In the genomic region with DNA sequence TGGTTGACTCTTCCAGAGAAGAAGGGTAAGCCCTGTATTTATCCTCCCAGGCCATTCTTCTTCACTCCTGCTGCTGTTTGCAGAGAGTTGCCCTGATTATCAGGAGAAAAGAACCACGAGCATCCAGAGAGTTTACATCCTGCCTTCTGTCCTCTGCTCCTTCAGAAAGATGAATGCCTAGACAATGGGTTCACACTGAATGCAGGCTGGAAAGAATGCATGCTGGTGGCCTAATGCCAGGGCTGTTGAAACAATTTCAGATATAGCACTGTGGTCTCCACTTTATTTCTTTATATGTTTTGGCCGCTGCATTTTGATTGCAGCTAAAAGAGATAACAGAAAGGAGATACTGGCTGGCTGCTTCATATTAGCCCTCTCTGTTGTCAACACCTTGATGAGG, we compare ENCODE assay signal across 28 cellular contexts. TPM values are rescaled to one million over a fixed set of nuclear protein-coding genes. Genes with fewer than 3 reads are reported as not detected.
DNase-seq lines count a peak whose midpoint lies in the region; ATAC-seq and TF ChIP-seq lines count a peak whose summit lies in the region.
"Had no signal": no experiment of that assay in that cellular context is flagged by ENCODE, and none has a peak within 500 bp of the region (broad histone marks: within the 10 kb centered on the region; RNA-seq: fewer than 3 reads in every experiment).

No MANE protein-coding gene starts in this region.

- H2AFZ ChIP-seq in osteoblast (ENCODE audit: low read length), result no peak overlapping the region
- H2AFZ ChIP-seq: hepatocyte, parathyroid adenoma had no signal

- in situ Hi-C loops in ACHN (cut with HindIII; ENCODE audit: low pct_ligation_motif_present, low pct_unique_long_range_greater_than_20kb, low sequenced_read_pairs), result no loop called here

- peak overlapping the region; percentile 23 for H3K4me2 ChIP-seq in osteoblast (ENCODE audit: insufficient read depth, low read length)
- H3K4me2 ChIP-seq: hepatocyte had no signal

- no peaks in the 10 kb centered on the region for H4K20me1 ChIP-seq in osteoblast (ENCODE audit: insufficient read depth, low read length)

- H3K9ac ChIP-seq in HUES64 (ENCODE audit: low read depth, low read length) (no peak overlapping the region), adipocyte (ENCODE audit: low read length) (no peak overlapping the region)
- H3K9ac ChIP-seq: parathyroid adenoma had no signal

- H3K4me1 ChIP-seq in HUES64 (ENCODE audit: insufficient read depth, low read length) (peaks cover 15% of the 10 kb centered on the region), adipocyte (ENCODE audit: control insufficient read depth, insufficient read depth, low read length) (no peaks in the 10 kb centered on the region), osteoblast (ENCODE audit: insufficient read depth, low read length) (peaks cover 12% of the 10 kb centered on the region)
- H3K4me1 ChIP-seq: ascending aorta had no signal

- ATAC-seq in Right ventricle myocardium superior (ENCODE audit: poor library complexity) (no peak), HG03460 (IDR thresholded peaks at IDR 0.05; ENCODE audit: unreplicated experiment) (no peak), esophagus mucosa (no peak)

- no peak for TF ChIP-seq CTCF in osteoblast (IDR thresholded peaks at IDR 0.05; ENCODE audit: extremely low read depth, low read depth, low read length)

- H3K4me3 ChIP-seq in HUES64 (ENCODE audit: low read length) (no peak overlapping the region), adipocyte (ENCODE audit: low read length) (no peak overlapping the region), osteoblast (ENCODE audit: insufficient read depth, low read length) (no peak overlapping the region)
- H3K4me3 ChIP-seq: ascending aorta, hepatocyte, MG63 had no signal

- H3K36me3 ChIP-seq in HUES64 (ENCODE audit: insufficient read depth, low read length), result no peaks in the 10 kb centered on the region
- H3K36me3 ChIP-seq in adipocyte (ENCODE audit: control insufficient read depth, insufficient read depth, low read length, severe bottlenecking), result no peaks in the 10 kb centered on the region
- peaks cover 6% of the 10 kb centered on the region for H3K36me3 ChIP-seq in osteoblast (ENCODE audit: insufficient read depth, low read length)
- H3K36me3 ChIP-seq: MG63, WERI-Rb-1 had no signal

- no peaks in the 10 kb centered on the region for H3K79me2 ChIP-seq in osteoblast (ENCODE audit: insufficient read depth, low read length)
- H3K79me2 ChIP-seq: hepatocyte, parathyroid adenoma had no signal

- H3K27me3 ChIP-seq in HUES64 (ENCODE audit: insufficient read depth, low read length), result no peaks in the 10 kb centered on the region
- H3K27me3 ChIP-seq in adipocyte (replicated peaks; ENCODE audit: control insufficient read depth, insufficient read depth, low read length), result no peaks in the 10 kb centered on the region
- H3K27me3 ChIP-seq in osteoblast (ENCODE audit: insufficient read depth, low read length), result no peaks in the 10 kb centered on the region
- H3K27me3 ChIP-seq: ascending aorta, hepatocyte, MG63 had no signal

- intact Hi-C loops in Right ventricle myocardium superior (cut with DNase I), result no loop called here

- DNase-seq in adipocyte (ENCODE audit: low read depth) (peak; percentile 64), fibroblast of peridontal ligament (ENCODE audit: extremely low read depth) (peak; percentile 49), osteoblast (ENCODE audit: insufficient read length, low spot score, missing footprints) (no peak), ACHN (no peak), Right ventricle myocardium superior (no peak)
- DNase-seq: activated CD4-positive, alpha-beta T cell treated with anti-CD3 and anti-CD28 coated beads, Interleukin-2, amount 10 ng/mL, durations not matched to agents 7 days and 5 days; activated effector memory CD4-positive, alpha-beta T cell treated with anti-CD3 and anti-CD28 coated beads, Interleukin-2, amount 50 U/mL, for 16 hours; activated naive CD8-positive, alpha-beta T cell treated with anti-CD3 and anti-CD28 coated beads for 36 hours; activated T-cell treated with anti-CD3 and anti-CD28 coated beads, Interleukin-2, amount 50 U/mL, for 1 hour; COR-L47; KG1; MG63; NCI-H1105; NCI-H1930; NCI-H526; retina; SHP77 treated with DMSO at 0.1 percent for 48 hours; small intestine; stimulated activated naive CD4-positive, alpha-beta T cell treated with Interleukin-2 at 50 U/mL for 16 hours; WERI-Rb-1 had no signal

- H3K9me3 ChIP-seq in HUES64 (ENCODE audit: insufficient read depth, low read depth, low read length) (no peaks in the 10 kb centered on the region), adipocyte (ENCODE audit: control insufficient read depth, low read length) (no peaks in the 10 kb centered on the region), osteoblast (ENCODE audit: low read depth, low read length) (no peaks in the 10 kb centered on the region)
- H3K9me3 ChIP-seq: ascending aorta, lower lobe of right lung, MG63 had no signal

- 0 out of 2 replicates have a peak overlapping the region, but pooled peaks have one; percentile 16 for H3K27ac ChIP-seq in HUES64 (ENCODE audit: low read depth, low read length)
- H3K27ac ChIP-seq in osteoblast (ENCODE audit: low read depth, low read length), result no peak overlapping the region
- H3K27ac ChIP-seq: ascending aorta, C4-2B, hepatocyte, lower lobe of right lung, parathyroid adenoma, WERI-Rb-1 had no signal

- 76% methylated on average over 2 of the region's 2 CpGs for WGBS in HUES64

RNA-seq across cellular contexts. Expression of gene HAS3, which starts 21.2 kb away (rescaled TPM):
- 50.0 TPM for polyA plus RNA-seq in HUES64 (2013, experiment 1 of 2)
- polyA plus RNA-seq in HUES64 (2013, experiment 2 of 2), result 43.6 TPM
- total RNA-seq in osteoblast (1.4 and 1.5 TPM in 2 replicates), Right ventricle myocardium superior (0.19 TPM), esophagus mucosa (72.2 TPM)
- total RNA-seq: ascending aorta had no signal

RNA-seq across cellular contexts. Expression of gene CHTF8, which starts 48.1 kb away (rescaled TPM):
- polyA plus RNA-seq in HUES64 (2013, experiment 1 of 2), result 115 TPM
- 120 TPM for polyA plus RNA-seq in HUES64 (2013, experiment 2 of 2)
- total RNA-seq in osteoblast (48.0 and 52.1 TPM in 2 replicates), Right ventricle myocardium superior (52.5 TPM), esophagus mucosa (89.6 TPM)

RNA-seq across cellular contexts. Expression of gene UTP4, which starts 48.1 kb away (rescaled TPM):
- 90.1 TPM for polyA plus RNA-seq in HUES64 (2013, experiment 1 of 2)
- polyA plus RNA-seq in HUES64 (2013, experiment 2 of 2), result 78.6 TPM
- 17.4 and 18.0 TPM in 2 replicates for total RNA-seq in osteoblast
- 24.1 TPM for total RNA-seq in Right ventricle myocardium superior
- total RNA-seq in esophagus mucosa, result 30.2 TPM

Comparison
In these comparisons a context has a peak if more than half of its experiments do, and no peak if none do; other contexts are left out.
1. DNase-seq: peak in adipocyte (single experiment) and fibroblast of peridontal ligament (single experiment); none in osteoblast (single experiment), ACHN (single experiment) and Right ventricle myocardium superior (single experiment).
2. RNA of gene HAS3, which starts 21.2 kb away (total RNA-seq): 72.2 TPM in esophagus mucosa (single experiment); 1.4 to 1.5 TPM in osteoblast and 0.19 TPM in Right ventricle myocardium superior (single experiment); every median in the first group is over 10 times any median in the second.